Comparison of ENCODE assay signal across 9 cellular contexts in genomic region chr19:16771618-16772017, GRCh38. TPM values are rescaled to one million over a fixed set of nuclear protein-coding genes. Genes with fewer than 3 reads are reported as not detected.
A peak's percentile ranks its signal among the peaks of the same experiment; 100 is the strongest.
DNase-seq lines count a peak whose midpoint lies in the region; ATAC-seq and TF ChIP-seq lines count a peak whose summit lies in the region.
"Had no signal": no experiment of that assay in that cellular context is flagged by ENCODE, and none has a peak within 500 bp of the region (broad histone marks: within the 10 kb centered on the region; RNA-seq: fewer than 3 reads in every experiment).

No MANE protein-coding gene starts in this region.

- H3K4me1 Mint-ChIP-seq in naive B cell = peaks cover 0 to 4% (median 0%) of the 10 kb centered on the region in 3 donors

- peaks cover 0 to 12% of the 10 kb centered on the region in 2 donors for H3K36me3 Mint-ChIP-seq in naive B cell
- H3K36me3 Mint-ChIP-seq: IgD-negative memory B cell had no signal

- H3K27me3 Mint-ChIP-seq in naive B cell = peaks cover 20 to 29% (median 24%) of the 10 kb centered on the region in 3 donors
- H3K27me3 Mint-ChIP-seq: IgD-negative memory B cell had no signal

- DNase-seq in COLO668 (lab: John Stamatoyannopoulos, UW; ENCODE audit: unreplicated experiment) (peak; percentile 69), OCI-M1 (lab: John Stamatoyannopoulos, UW) (peak; percentile 94), activated T-cell treated with anti-CD3 and anti-CD28 coated beads for 1 hour (ENCODE audit: low read depth) (peak; percentile 64), erythroblast (lab: John Stamatoyannopoulos, UW) (peak; percentile 78 to 91), naive B cell (peak; percentile 62)
- DNase-seq in Jurkat, Clone E6-1 (ENCODE audit: low read depth, low spot score) = peak; percentile 78
- DNase-seq in stimulated activated CD8-positive, alpha-beta memory T cell treated with anti-CD3 and anti-CD28 coated beads, Interleukin-7, amount 100 ng/mL, for 24 hours (ENCODE audit: low read depth) = peak; percentile 66

- H3K27ac Mint-ChIP-seq in naive B cell = no peak overlapping the region
- H3K27ac Mint-ChIP-seq: IgD-negative memory B cell had no signal

- peaks cover 4 to 18% (median 9%) of the 10 kb centered on the region in 7 donors for H3K9me3 Mint-ChIP-seq in naive B cell

- ATAC-seq in naive B cell (ENCODE audit: low read depth in 2 of 2) (peak; percentile 78 to 85), GM21447 (IDR thresholded peaks at IDR 0.05; ENCODE audit: unreplicated experiment) (no peak)

- no peak overlapping the region for H3K4me3 ChIP-seq in Jurkat, Clone E6-1 (ENCODE audit: low read length)

- no peak for TF ChIP-seq POLR2A in erythroblast (IDR thresholded peaks at IDR 0.05; ENCODE audit: low read length)

- no peak overlapping the region for H3K4me3 Mint-ChIP-seq in naive B cell
- H3K4me3 Mint-ChIP-seq: IgD-negative memory B cell had no signal

RNA-seq across cellular contexts. Expression of gene NWD1, which starts 52.0 kb away (rescaled TPM):
- not detected for polyA plus RNA-seq in Jurkat, Clone E6-1 (2012; ENCODE audit: insufficient read depth, insufficient read length)
- under 1 TPM in 2 of 6 donors, not detected in 4; 0.17 to 0.18 TPM for polyA plus RNA-seq in naive B cell (ENCODE audit: low read depth in 6 of 6)
- polyA plus RNA-seq: IgD-negative memory B cell had no signal

RNA-seq across cellular contexts. Expression of gene SIN3B, which starts 57.6 kb away (rescaled TPM):
- polyA plus RNA-seq in Jurkat, Clone E6-1 (2012; ENCODE audit: insufficient read depth, insufficient read length) = 29.0 TPM
- 10 to 100 TPM in 2 of 6 donors, 1 to 10 TPM in 4; 4.8 to 13.0 (median 6.8) TPM for polyA plus RNA-seq in naive B cell (ENCODE audit: low read depth in 6 of 6)
